In the genomic region with DNA sequence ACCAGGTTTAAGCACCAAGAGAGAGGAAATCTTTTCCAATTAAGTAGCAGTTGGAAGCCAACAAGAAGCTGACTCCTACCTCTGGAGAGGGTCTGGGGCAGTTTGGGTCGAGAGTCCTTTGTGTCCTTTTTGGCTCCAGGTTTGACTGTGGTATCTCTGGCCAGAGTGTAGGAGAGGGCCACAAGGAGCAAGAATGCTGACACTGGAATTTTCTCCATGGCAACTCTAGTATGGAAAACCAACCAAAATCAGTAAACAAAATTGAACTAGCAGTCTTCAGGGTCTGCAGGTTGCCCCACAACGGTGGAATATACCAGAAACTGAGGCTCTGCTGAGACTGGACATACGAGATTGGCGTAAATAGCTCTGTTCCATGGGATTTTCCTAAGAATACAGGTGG, we compare ENCODE assay signal across 16 cellular contexts. TPM values are rescaled to one million over a fixed set of nuclear protein-coding genes. Genes with fewer than 3 reads are reported as not detected.
"Had no signal": no experiment of that assay in that cellular context is flagged by ENCODE, and none has a peak within 500 bp of the region (broad histone marks: within the 10 kb centered on the region; RNA-seq: fewer than 3 reads in every experiment).

No MANE protein-coding gene starts in this region.

- H3K9me3 Mint-ChIP-seq: activated CD4-positive, alpha-beta T cell treated with anti-CD3 and anti-CD28 coated beads, Interleukin-2, amount 10 ng/mL, durations not matched to agents 7 days and 5 days; activated naive CD4-positive, alpha-beta T cell treated with anti-CD3 and anti-CD28 coated beads, Interleukin-2, amount 10 ng/mL, durations not matched to agents 7 days and 5 days; activated naive CD8-positive, alpha-beta T cell treated with anti-CD3 and anti-CD28 coated beads, Interleukin-2, amount 50 U/mL, for 24 hours; activated T-cell treated with anti-CD3 and anti-CD28 coated beads, Interleukin-2, amount 50 U/mL, for 4 hours; naive B cell; neural crest cell had no signal

- H3K4me3 Mint-ChIP-seq: activated CD4-positive, alpha-beta T cell treated with anti-CD3 and anti-CD28 coated beads, Interleukin-2, amount 10 ng/mL, durations not matched to agents 7 days and 5 days; activated CD8-positive, alpha-beta T cell treated with anti-CD3 and anti-CD28 coated beads, Interleukin-2, amount 10 ng/mL, durations not matched to agents 7 days and 5 days; activated naive CD4-positive, alpha-beta T cell treated with anti-CD3 and anti-CD28 coated beads, Interleukin-2, amount 10 ng/mL, durations not matched to agents 7 days and 5 days; activated naive CD8-positive, alpha-beta T cell treated with anti-CD3 and anti-CD28 coated beads, Interleukin-2, amount 50 U/mL, for 24 hours; activated T-cell treated with anti-CD3 and anti-CD28 coated beads, Interleukin-2, amount 50 U/mL, for 4 hours; naive B cell; neural crest cell had no signal

- H3K27ac Mint-ChIP-seq: activated CD4-positive, alpha-beta T cell treated with anti-CD3 and anti-CD28 coated beads, Interleukin-2, amount 10 ng/mL, durations not matched to agents 7 days and 5 days; activated CD8-positive, alpha-beta T cell treated with anti-CD3 and anti-CD28 coated beads, Interleukin-2, amount 10 ng/mL, durations not matched to agents 7 days and 5 days; activated naive CD4-positive, alpha-beta T cell treated with anti-CD3 and anti-CD28 coated beads, Interleukin-2, amount 10 ng/mL, durations not matched to agents 7 days and 5 days; activated naive CD8-positive, alpha-beta T cell treated with anti-CD3 and anti-CD28 coated beads, Interleukin-2, amount 50 U/mL, for 24 hours; brain; naive B cell had no signal

- H3K36me3 Mint-ChIP-seq: activated naive CD4-positive, alpha-beta T cell treated with anti-CD3 and anti-CD28 coated beads, Interleukin-2, amount 10 ng/mL, durations not matched to agents 7 days and 5 days; brain; naive B cell had no signal

- DNase-seq: activated CD4-positive, alpha-beta T cell treated with anti-CD3 and anti-CD28 coated beads, Interleukin-2, amount 10 ng/mL, durations not matched to agents 7 days and 5 days; activated CD8-positive, alpha-beta T cell treated with anti-CD3 and anti-CD28 coated beads, Interleukin-2, amount 10 ng/mL, durations not matched to agents 7 days and 5 days; activated naive CD4-positive, alpha-beta T cell treated with anti-CD3 and anti-CD28 coated beads, Interleukin-2, amount 10 ng/mL, durations not matched to agents 7 days and 5 days; activated naive CD8-positive, alpha-beta T cell treated with anti-CD3 and anti-CD28 coated beads, Interleukin-2, amount 50 U/mL, for 24 hours; activated T-cell treated with anti-CD3 and anti-CD28 coated beads, Interleukin-2, amount 50 U/mL, for 4 hours; central memory CD4-positive, alpha-beta T cell; naive B cell; stimulated activated CD4-positive, alpha-beta T cell treated with anti-CD3 and anti-CD28 coated beads, Interleukin-2, amount 100 ng/mL, for 24 hours; stimulated activated naive CD4-positive, alpha-beta T cell treated with Interleukin-2 at 50 U/mL for 16 hours; substantia nigra; T-helper 9 cell had no signal

- FAIRE-seq: colon, frontal cortex had no signal

- H3K27me3 Mint-ChIP-seq: activated naive CD4-positive, alpha-beta T cell treated with anti-CD3 and anti-CD28 coated beads, Interleukin-2, amount 10 ng/mL, durations not matched to agents 7 days and 5 days; naive B cell had no signal

- H3K4me1 Mint-ChIP-seq: activated CD4-positive, alpha-beta T cell treated with anti-CD3 and anti-CD28 coated beads, Interleukin-2, amount 10 ng/mL, durations not matched to agents 7 days and 5 days; activated naive CD4-positive, alpha-beta T cell treated with anti-CD3 and anti-CD28 coated beads, Interleukin-2, amount 10 ng/mL, durations not matched to agents 7 days and 5 days; activated naive CD8-positive, alpha-beta T cell treated with anti-CD3 and anti-CD28 coated beads, Interleukin-2, amount 50 U/mL, for 24 hours; neural crest cell had no signal

RNA-seq across cellular contexts. Expression of a gene that starts 3.2 kb away (rescaled TPM):
- total RNA-seq: activated CD4-positive, alpha-beta T cell treated with anti-CD3 and anti-CD28 coated beads, Interleukin-2, amount 10 ng/mL, durations not matched to agents 7 days and 5 days; activated CD8-positive, alpha-beta T cell treated with anti-CD3 and anti-CD28 coated beads, Interleukin-2, amount 10 ng/mL, durations not matched to agents 7 days and 5 days; neural crest cell; posterior vena cava had no signal
